33 cellular contexts compared by ENCODE assay signal in genomic region chr18:14939141-14939540, GRCh38.
"Had no signal": no experiment of that assay in that cellular context is flagged by ENCODE, and none has a peak within 500 bp of the region (broad histone marks: within the 10 kb centered on the region; RNA-seq: fewer than 3 reads in every experiment).

No MANE protein-coding gene starts in this region.

- H3K4me1 ChIP-seq: esophagus muscularis mucosa, foreskin keratinocyte, gastrocnemius medialis had no signal

- H3K27ac Mint-ChIP-seq: activated B cell treated with CpG ODN at 0.5 μM for 24 hours; activated CD4-positive, alpha-beta memory T cell treated with anti-CD3 and anti-CD28 coated beads for 36 hours; activated CD4-positive, alpha-beta T cell treated with anti-CD3 and anti-CD28 coated beads for 36 hours; activated CD4-positive, alpha-beta T cell treated with anti-CD3 and anti-CD28 coated beads, Interleukin-2, amount 10 ng/mL, durations not matched to agents 24 days and 14 days; activated CD8-positive, alpha-beta T cell treated with anti-CD3 and anti-CD28 coated beads, Interleukin-2, amount 10 ng/mL, durations not matched to agents 7 days and 5 days; activated naive CD8-positive, alpha-beta T cell; activated T-helper 17 cell treated with anti-CD3 and anti-CD28 coated beads, Interleukin-2, amount 50 U/mL, for 72 hours; effector memory CD8-positive, alpha-beta T cell; T-helper 17 cell; T-helper 2 cell treated with Interferon-gamma antibody and Interleukin-4, amounts not matched to agents 5 μg/mL and 100 μg/mL, for 36 hours had no signal

- H3K4me1 Mint-ChIP-seq: activated B cell treated with CpG ODN at 0.5 μM for 24 hours; activated CD4-positive, alpha-beta T cell treated with anti-CD3 and anti-CD28 coated beads for 36 hours; activated CD4-positive, alpha-beta T cell treated with anti-CD3 and anti-CD28 coated beads, Interleukin-2, amount 10 ng/mL, durations not matched to agents 24 days and 14 days had no signal

- H3K36me3 Mint-ChIP-seq: activated CD4-positive, alpha-beta memory T cell treated with anti-CD3 and anti-CD28 coated beads for 36 hours; activated naive CD8-positive, alpha-beta T cell had no signal

- FAIRE-seq: astrocyte, bronchial epithelial cell, colon had no signal

- H3K27ac ChIP-seq: brain microvascular endothelial cell, esophagus muscularis mucosa, foreskin keratinocyte, gastrocnemius medialis, WERI-Rb-1 had no signal

- H3K27me3 Mint-ChIP-seq: activated B cell treated with CpG ODN at 0.5 μM for 24 hours; activated CD4-positive, alpha-beta memory T cell treated with anti-CD3 and anti-CD28 coated beads for 36 hours; activated CD4-positive, alpha-beta T cell treated with anti-CD3 and anti-CD28 coated beads for 36 hours; activated CD4-positive, alpha-beta T cell treated with anti-CD3 and anti-CD28 coated beads, Interleukin-2, amount 10 ng/mL, durations not matched to agents 24 days and 14 days; activated naive CD8-positive, alpha-beta T cell had no signal

- H3K9me3 ChIP-seq: esophagus muscularis mucosa, gastrocnemius medialis had no signal

- H3K4me3 Mint-ChIP-seq: activated B cell treated with CpG ODN at 0.5 μM for 24 hours; activated CD4-positive, alpha-beta memory T cell treated with anti-CD3 and anti-CD28 coated beads for 36 hours; activated CD4-positive, alpha-beta T cell treated with anti-CD3 and anti-CD28 coated beads for 36 hours; activated CD4-positive, alpha-beta T cell treated with anti-CD3 and anti-CD28 coated beads, Interleukin-2, amount 10 ng/mL, durations not matched to agents 24 days and 14 days; activated CD8-positive, alpha-beta T cell treated with anti-CD3 and anti-CD28 coated beads, Interleukin-2, amount 10 ng/mL, durations not matched to agents 7 days and 5 days; activated naive CD8-positive, alpha-beta T cell; activated T-cell treated with anti-CD3 and anti-CD28 coated beads, Interleukin-2, amount 50 U/mL, for 4 hours; activated T-helper 17 cell treated with anti-CD3 and anti-CD28 coated beads, Interleukin-2, amount 50 U/mL, for 72 hours; effector memory CD8-positive, alpha-beta T cell; T-helper 17 cell; T-helper 2 cell treated with Interferon-gamma antibody and Interleukin-4, amounts not matched to agents 5 μg/mL and 100 μg/mL, for 36 hours had no signal

- H3K9me3 Mint-ChIP-seq: activated CD4-positive, alpha-beta memory T cell treated with anti-CD3 and anti-CD28 coated beads for 36 hours; activated CD4-positive, alpha-beta T cell treated with anti-CD3 and anti-CD28 coated beads, Interleukin-2, amount 10 ng/mL, durations not matched to agents 24 days and 14 days; activated T-cell treated with anti-CD3 and anti-CD28 coated beads, Interleukin-2, amount 50 U/mL, for 4 hours; activated T-helper 17 cell treated with anti-CD3 and anti-CD28 coated beads, Interleukin-2, amount 50 U/mL, for 72 hours; effector memory CD8-positive, alpha-beta T cell; T-helper 2 cell treated with Interferon-gamma antibody and Interleukin-4, amounts not matched to agents 5 μg/mL and 100 μg/mL, for 36 hours had no signal

- H3K4me3 ChIP-seq: esophagus muscularis mucosa, gastrocnemius medialis had no signal

- ATAC-seq: activated CD4-positive, alpha-beta T cell treated with anti-CD3 and anti-CD28 coated beads for 36 hours; activated CD8-positive, alpha-beta T cell treated with anti-CD3 and anti-CD28 coated beads, Interleukin-2, amount 10 ng/mL, durations not matched to agents 7 days and 5 days; activated T-cell treated with anti-CD3 and anti-CD28 coated beads, Interleukin-2, amount 50 U/mL, for 4 hours; activated T-helper 17 cell treated with anti-CD3 and anti-CD28 coated beads, Interleukin-2, amount 50 U/mL, for 72 hours; effector memory CD8-positive, alpha-beta T cell; foreskin keratinocyte; gastrocnemius medialis; T-helper 17 cell had no signal

- DNase-seq: activated B cell treated with CpG ODN at 0.5 μM for 24 hours; activated CD4-positive, alpha-beta memory T cell treated with anti-CD3 and anti-CD28 coated beads for 36 hours; activated CD4-positive, alpha-beta T cell treated with anti-CD3 and anti-CD28 coated beads for 36 hours; activated CD4-positive, alpha-beta T cell treated with anti-CD3 and anti-CD28 coated beads, Interleukin-2, amount 10 ng/mL, durations not matched to agents 24 days and 14 days; activated CD4-positive, CD25-positive, alpha-beta regulatory T cell treated with anti-CD3 and anti-CD28 coated beads, Interleukin-2, amount 50 U/mL, for 72 hours; activated CD8-positive, alpha-beta T cell treated with anti-CD3 and anti-CD28 coated beads, Interleukin-2, amount 10 ng/mL, durations not matched to agents 7 days and 5 days; activated effector memory CD4-positive, alpha-beta T cell treated with Interleukin-2 at 50 U/mL for 16 hours; activated gamma-delta T cell treated with Interleukin-2 at 50 U/mL for 16 hours; activated naive CD4-positive, alpha-beta T cell treated with anti-CD3 and anti-CD28 coated beads, Interleukin-2, amount 50 U/mL, for 16 hours; activated naive CD4-positive, alpha-beta T cell treated with Interleukin-2 at 50 U/mL for 16 hours; activated T-cell treated with anti-CD3 and anti-CD28 coated beads, Interleukin-2, amount 50 U/mL, for 4 hours; amniotic stem cell; anterior cingulate cortex; brain microvascular endothelial cell; caudate nucleus; cortex of kidney; dermis blood vessel endothelial cell; effector CD4-positive, alpha-beta T cell; effector memory CD8-positive, alpha-beta T cell; erythroblast; foreskin keratinocyte; gastrocnemius medialis; T-helper 1 cell; T-helper 17 cell; T1000; WERI-Rb-1 had no signal

- H3K36me3 ChIP-seq: brain microvascular endothelial cell, esophagus muscularis mucosa, gastrocnemius medialis, WERI-Rb-1 had no signal
